Comparison of ENCODE assay signal across 8 cellular contexts in genomic region chr1:36151845-36152203, GRCh38. TPM values are rescaled to one million over a fixed set of nuclear protein-coding genes. Genes with fewer than 3 reads are reported as not detected.
DNase-seq lines count a peak whose midpoint lies in the region; ATAC-seq and TF ChIP-seq lines count a peak whose summit lies in the region.

No MANE protein-coding gene starts in this region.

- peaks cover 78% of the 10 kb centered on the region for H3K4me1 Mint-ChIP-seq in activated CD8-positive, alpha-beta T cell treated with anti-CD3 and anti-CD28 coated beads, Interleukin-2, amount 10 ng/mL, durations not matched to agents 7 days and 5 days (ENCODE audit: low read depth)
- peaks cover 71% of the 10 kb centered on the region for H3K4me1 Mint-ChIP-seq in stimulated activated memory B cell treated with anti-CD40 and anti-IgM and Interleukin-4, amounts not matched to agents 10 μg/mL and 1 μg/mL and 100 μg/mL, for 72 hours

- H3K27ac ChIP-seq in KOPT-K1 (ENCODE audit: low read depth, low read length, poor library complexity, severe bottlenecking) (peak overlapping the region; percentile 74), foreskin keratinocyte (peak overlapping the region; percentile 99)

- H3K27me3 Mint-ChIP-seq in activated CD8-positive, alpha-beta T cell treated with anti-CD3 and anti-CD28 coated beads, Interleukin-2, amount 10 ng/mL, durations not matched to agents 7 days and 5 days (ENCODE audit: low read depth): no peaks in the 10 kb centered on the region
- H3K27me3 Mint-ChIP-seq in stimulated activated memory B cell treated with anti-CD40 and anti-IgM and Interleukin-4, amounts not matched to agents 10 μg/mL and 1 μg/mL and 100 μg/mL, for 72 hours: no peaks in the 10 kb centered on the region

- POLR2A ChIA-PET in activated CD8-positive, alpha-beta T cell treated with anti-CD3 and anti-CD28 coated beads, Interleukin-2, amount 10 ng/mL, durations not matched to agents 7 days and 5 days (lab: Charles Lee): interaction anchor here (0.6 to 3.8 kb wide), 5 partner anchors 8 to 72 kb away, joined by 3 to 56 read pairs (median 7); partner anchors contain the start of gene THRAP3

- TF ChIP-seq CTCF in foreskin keratinocyte (conservative IDR thresholded peaks at IDR 0.05): no peak

- peak; percentile 76 for DNase-seq in activated CD8-positive, alpha-beta T cell treated with anti-CD3 and anti-CD28 coated beads, Interleukin-2, amount 10 ng/mL, durations not matched to agents 7 days and 5 days
- DNase-seq in foreskin keratinocyte (no peak), NCI-H510A (lab: John Stamatoyannopoulos, UW) (no peak), AML-193 (lab: John Stamatoyannopoulos, UW) (no peak), SKM-1 treated with dmso at 0.1 percent for 144 hours (lab: John Stamatoyannopoulos, UW; ENCODE audit: unreplicated experiment) (no peak)

- CTCF ChIA-PET in activated CD8-positive, alpha-beta T cell treated with anti-CD3 and anti-CD28 coated beads, Interleukin-2, amount 10 ng/mL, durations not matched to agents 7 days and 5 days (lab: Charles Lee): interaction anchor here (1.0 to 6.3 kb wide), 6 partner anchors 10 to 217 kb away, joined by 3 to 209 read pairs (median 52); no protein-coding TSS in a partner anchor

- H3K27ac Mint-ChIP-seq in activated CD8-positive, alpha-beta T cell treated with anti-CD3 and anti-CD28 coated beads, Interleukin-2, amount 10 ng/mL, durations not matched to agents 7 days and 5 days: peak overlapping the region; percentile 89
- H3K27ac Mint-ChIP-seq in stimulated activated memory B cell treated with anti-CD40 and anti-IgM and Interleukin-4, amounts not matched to agents 10 μg/mL and 1 μg/mL and 100 μg/mL, for 72 hours: peak overlapping the region; percentile 94

- H3K36me3 Mint-ChIP-seq in activated CD8-positive, alpha-beta T cell treated with anti-CD3 and anti-CD28 coated beads, Interleukin-2, amount 10 ng/mL, durations not matched to agents 7 days and 5 days (ENCODE audit: low read depth): peaks cover 8% of the 10 kb centered on the region
- H3K36me3 Mint-ChIP-seq in stimulated activated memory B cell treated with anti-CD40 and anti-IgM and Interleukin-4, amounts not matched to agents 10 μg/mL and 1 μg/mL and 100 μg/mL, for 72 hours: no peaks in the 10 kb centered on the region

- H3K27me3 ChIP-seq in foreskin keratinocyte: no peaks in the 10 kb centered on the region

- peaks cover 7% of the 10 kb centered on the region; the same call in 1 of the 2 replicates for H3K36me3 ChIP-seq in KOPT-K1 (ENCODE audit: insufficient read depth, low read length)

- no peaks in the 10 kb centered on the region for H3K9me3 ChIP-seq in KOPT-K1 (ENCODE audit: insufficient read depth, low read length, poor library complexity, severe bottlenecking)

- ATAC-seq in activated CD8-positive, alpha-beta T cell treated with anti-CD3 and anti-CD28 coated beads, Interleukin-2, amount 10 ng/mL, durations not matched to agents 7 days and 5 days: no peak
- no peak for ATAC-seq in foreskin keratinocyte
- no peak for ATAC-seq in stimulated activated memory B cell treated with anti-CD40 and anti-IgM and Interleukin-4, amounts not matched to agents 10 μg/mL and 1 μg/mL and 100 μg/mL, for 72 hours
- no peak for ATAC-seq in HG02623 (IDR thresholded peaks at IDR 0.05; ENCODE audit: unreplicated experiment)

- H3K4me3 Mint-ChIP-seq in activated CD8-positive, alpha-beta T cell treated with anti-CD3 and anti-CD28 coated beads, Interleukin-2, amount 10 ng/mL, durations not matched to agents 7 days and 5 days: peak overlapping the region; percentile 68
- peak overlapping the region; percentile 36 for H3K4me3 Mint-ChIP-seq in stimulated activated memory B cell treated with anti-CD40 and anti-IgM and Interleukin-4, amounts not matched to agents 10 μg/mL and 1 μg/mL and 100 μg/mL, for 72 hours

- H3K4me1 ChIP-seq in foreskin keratinocyte: peaks cover 24% of the 10 kb centered on the region

- H3K9me3 Mint-ChIP-seq in activated CD8-positive, alpha-beta T cell treated with anti-CD3 and anti-CD28 coated beads, Interleukin-2, amount 10 ng/mL, durations not matched to agents 7 days and 5 days (ENCODE audit: insufficient read depth): no peaks in the 10 kb centered on the region
- no peaks in the 10 kb centered on the region for H3K9me3 Mint-ChIP-seq in stimulated activated memory B cell treated with anti-CD40 and anti-IgM and Interleukin-4, amounts not matched to agents 10 μg/mL and 1 μg/mL and 100 μg/mL, for 72 hours

RNA-seq across cellular contexts. Expression of gene TRAPPC3, which starts 2.5 kb away (rescaled TPM):
- total RNA-seq in activated CD8-positive, alpha-beta T cell treated with anti-CD3 and anti-CD28 coated beads, Interleukin-2, amount 10 ng/mL, durations not matched to agents 7 days and 5 days: 10 to 100 TPM; 55.6 to 56.4 TPM
- total RNA-seq in foreskin keratinocyte: 115 and 121 TPM in 2 replicates
- 142 and 153 TPM in 2 replicates for polyA plus RNA-seq in foreskin keratinocyte

RNA-seq across cellular contexts. Expression of gene MAP7D1, which starts 4.1 kb away (rescaled TPM):
- total RNA-seq in activated CD8-positive, alpha-beta T cell treated with anti-CD3 and anti-CD28 coated beads, Interleukin-2, amount 10 ng/mL, durations not matched to agents 7 days and 5 days: 100 to 1,000 TPM; 235 to 245 TPM
- total RNA-seq in foreskin keratinocyte: 207 and 209 TPM in 2 replicates
- 259 and 272 TPM in 2 replicates for polyA plus RNA-seq in foreskin keratinocyte

RNA-seq across cellular contexts. Expression of gene COL8A2, which starts 26.8 kb away (rescaled TPM):
- under 1 TPM in 1 of 2 experiments, not detected in 1; 0.08 TPM for total RNA-seq in activated CD8-positive, alpha-beta T cell treated with anti-CD3 and anti-CD28 coated beads, Interleukin-2, amount 10 ng/mL, durations not matched to agents 7 days and 5 days
- total RNA-seq in foreskin keratinocyte: 0.68 and 0.78 TPM in 2 replicates
- polyA plus RNA-seq in foreskin keratinocyte: 0.27 and 0.41 TPM in 2 replicates
